24 cellular contexts compared by ENCODE assay signal in genomic region chr11:35978891-35979290, GRCh38. TPM values are rescaled to one million over a fixed set of nuclear protein-coding genes. Genes with fewer than 3 reads are reported as not detected.
"Had no signal": no experiment of that assay in that cellular context is flagged by ENCODE, and none has a peak within 500 bp of the region (broad histone marks: within the 10 kb centered on the region; RNA-seq: fewer than 3 reads in every experiment).

No MANE protein-coding gene starts in this region.

- H3K36me3 Mint-ChIP-seq: activated CD8-positive, alpha-beta memory T cell treated with anti-CD3 and anti-CD28 coated beads, Interleukin-2, amount 10 ng/mL, durations not matched to agents 7 days and 5 days; activated naive CD4-positive, alpha-beta T cell treated with anti-CD3 and anti-CD28 coated beads, Interleukin-2, amount 50 U/mL, for 24 hours had no signal

- H3K9me3 Mint-ChIP-seq: activated CD4-positive, alpha-beta T cell treated with anti-CD3 and anti-CD28 coated beads, Interleukin-2, amount 10 ng/mL, durations not matched to agents 24 days and 14 days; activated naive CD4-positive, alpha-beta T cell treated with anti-CD3 and anti-CD28 coated beads, Interleukin-2, amount 50 U/mL, for 24 hours; activated T-cell treated with anti-CD3 and anti-CD28 coated beads, Interleukin-2, amount 50 U/mL, for 24 hours; activated T-helper 1 cell treated with anti-CD3 and anti-CD28 coated beads, Interleukin-12 subunit alpha, Interleukin-12 subunit beta, Interleukin-2, Interleukin-4 antibody, amounts not matched to agents 30 ng/mL and 10 ng/mL and 1 ng/mL, durations not matched to agents 14 hours and 24 hours and 36 hours; T-helper 1 cell treated with Interleukin-12 subunit alpha and Interleukin-12 subunit beta and Interleukin-4 antibody, amounts not matched to agents 30 μg/mL and 1 μg/mL, for 36 hours had no signal

- H3K4me1 Mint-ChIP-seq: activated B cell treated with CpG ODN at 0.5 μM for 24 hours; activated CD4-positive, alpha-beta T cell treated with anti-CD3 and anti-CD28 coated beads, Interleukin-2, amount 10 ng/mL, durations not matched to agents 24 days and 14 days; activated CD8-positive, alpha-beta memory T cell treated with anti-CD3 and anti-CD28 coated beads, Interleukin-2, amount 10 ng/mL, durations not matched to agents 7 days and 5 days; activated naive CD4-positive, alpha-beta T cell treated with anti-CD3 and anti-CD28 coated beads, Interleukin-2, amount 50 U/mL, for 24 hours; activated naive CD8-positive, alpha-beta T cell treated with anti-CD3 and anti-CD28 coated beads, Interleukin-2, amount 50 U/mL, for 24 hours had no signal

- DNase-seq: activated B cell treated with CpG ODN at 0.5 μM for 24 hours; activated CD4-positive, alpha-beta T cell treated with anti-CD3 and anti-CD28 coated beads for 1 hour; activated CD4-positive, alpha-beta T cell treated with anti-CD3 and anti-CD28 coated beads, Interleukin-2, amount 10 ng/mL, durations not matched to agents 24 days and 14 days; activated CD4-positive, alpha-beta T cell treated with anti-CD3 and anti-CD28 coated beads, Interleukin-2, amount 50 U/mL, for 48 hours; activated CD8-positive, alpha-beta memory T cell treated with anti-CD3 and anti-CD28 coated beads, Interleukin-2, amount 10 ng/mL, durations not matched to agents 7 days and 5 days; activated effector memory CD4-positive, alpha-beta T cell treated with Interleukin-2 at 50 U/mL for 16 hours; activated naive CD4-positive, alpha-beta T cell; activated naive CD8-positive, alpha-beta T cell treated with anti-CD3 and anti-CD28 coated beads, Interleukin-2, amount 50 U/mL, for 24 hours; activated T-cell treated with anti-CD3 and anti-CD28 coated beads, Interleukin-2, amount 50 U/mL, for 24 hours; amniotic stem cell; body of pancreas; Karpas-422; NCI-H1105 treated with DMSO at 0.1 percent for 48 hours; NCI-H1436 treated with DMSO at 0.1 percent for 48 hours; NCI-H187; NCI-H2081; NCI-H446; NCI-H524; PC-3; SHP77 treated with DMSO at 0.1 percent for 48 hours had no signal

- H3K27ac Mint-ChIP-seq: activated B cell treated with CpG ODN at 0.5 μM for 24 hours; activated CD4-positive, alpha-beta T cell treated with anti-CD3 and anti-CD28 coated beads, Interleukin-2, amount 10 ng/mL, durations not matched to agents 24 days and 14 days; activated CD8-positive, alpha-beta memory T cell treated with anti-CD3 and anti-CD28 coated beads, Interleukin-2, amount 10 ng/mL, durations not matched to agents 7 days and 5 days; activated naive CD4-positive, alpha-beta T cell treated with anti-CD3 and anti-CD28 coated beads, Interleukin-2, amount 50 U/mL, for 24 hours; activated naive CD8-positive, alpha-beta T cell treated with anti-CD3 and anti-CD28 coated beads, Interleukin-2, amount 50 U/mL, for 24 hours; activated T-cell treated with anti-CD3 and anti-CD28 coated beads, Interleukin-2, amount 50 U/mL, for 24 hours; activated T-helper 1 cell treated with anti-CD3 and anti-CD28 coated beads, Interleukin-12 subunit alpha, Interleukin-12 subunit beta, Interleukin-2, Interleukin-4 antibody, amounts not matched to agents 30 ng/mL and 10 ng/mL and 1 ng/mL, durations not matched to agents 14 hours and 24 hours and 36 hours; T-helper 1 cell treated with Interleukin-12 subunit alpha and Interleukin-12 subunit beta and Interleukin-4 antibody, amounts not matched to agents 30 μg/mL and 1 μg/mL, for 36 hours had no signal

- H3K27me3 Mint-ChIP-seq: activated B cell treated with CpG ODN at 0.5 μM for 24 hours; activated CD4-positive, alpha-beta T cell treated with anti-CD3 and anti-CD28 coated beads, Interleukin-2, amount 10 ng/mL, durations not matched to agents 24 days and 14 days; activated CD8-positive, alpha-beta memory T cell treated with anti-CD3 and anti-CD28 coated beads, Interleukin-2, amount 10 ng/mL, durations not matched to agents 7 days and 5 days had no signal

- ATAC-seq: activated CD8-positive, alpha-beta memory T cell treated with anti-CD3 and anti-CD28 coated beads, Interleukin-2, amount 10 ng/mL, durations not matched to agents 7 days and 5 days; activated naive CD8-positive, alpha-beta T cell treated with anti-CD3 and anti-CD28 coated beads, Interleukin-2, amount 50 U/mL, for 24 hours; body of pancreas; K562; PC-3 had no signal

- H3K4me3 Mint-ChIP-seq: activated B cell treated with CpG ODN at 0.5 μM for 24 hours; activated CD4-positive, alpha-beta T cell treated with anti-CD3 and anti-CD28 coated beads, Interleukin-2, amount 10 ng/mL, durations not matched to agents 24 days and 14 days; activated CD8-positive, alpha-beta memory T cell treated with anti-CD3 and anti-CD28 coated beads, Interleukin-2, amount 10 ng/mL, durations not matched to agents 7 days and 5 days; activated naive CD4-positive, alpha-beta T cell treated with anti-CD3 and anti-CD28 coated beads, Interleukin-2, amount 50 U/mL, for 24 hours; activated naive CD8-positive, alpha-beta T cell treated with anti-CD3 and anti-CD28 coated beads, Interleukin-2, amount 50 U/mL, for 24 hours; activated T-cell treated with anti-CD3 and anti-CD28 coated beads, Interleukin-2, amount 50 U/mL, for 24 hours; activated T-helper 1 cell treated with anti-CD3 and anti-CD28 coated beads, Interleukin-12 subunit alpha, Interleukin-12 subunit beta, Interleukin-2, Interleukin-4 antibody, amounts not matched to agents 30 ng/mL and 10 ng/mL and 1 ng/mL, durations not matched to agents 14 hours and 24 hours and 36 hours; T-helper 1 cell treated with Interleukin-12 subunit alpha and Interleukin-12 subunit beta and Interleukin-4 antibody, amounts not matched to agents 30 μg/mL and 1 μg/mL, for 36 hours had no signal

RNA-seq across cellular contexts. Expression of gene LDLRAD3, which starts 35.0 kb away (rescaled TPM):
- total RNA-seq: activated B cell treated with CpG ODN at 0.5 μM for 24 hours; activated CD8-positive, alpha-beta memory T cell treated with anti-CD3 and anti-CD28 coated beads, Interleukin-2, amount 10 ng/mL, durations not matched to agents 7 days and 5 days had no signal
